In the genomic region with DNA sequence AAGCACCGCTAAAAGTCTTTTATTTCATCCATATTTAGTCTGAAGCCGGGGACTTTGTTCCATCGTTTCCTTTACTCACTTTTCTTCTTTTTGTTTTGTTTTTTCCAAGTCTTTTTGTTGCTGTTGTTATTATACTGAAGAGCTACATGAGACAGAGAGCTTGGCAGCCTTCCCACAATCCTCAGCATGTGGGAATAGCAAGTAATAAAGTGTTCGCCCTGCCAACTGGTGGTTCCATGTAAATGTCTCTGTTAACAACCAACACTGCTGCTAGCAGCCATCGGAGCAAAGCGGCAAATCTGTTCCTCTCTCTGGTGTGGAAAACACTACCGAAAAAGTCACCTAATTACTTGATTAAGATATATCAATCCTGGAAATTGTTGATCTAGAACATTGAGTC, we compare ENCODE assay signal across 13 cellular contexts.
DNase-seq lines count a peak whose midpoint lies in the region; ATAC-seq and TF ChIP-seq lines count a peak whose summit lies in the region.
"Had no signal": no experiment of that assay in that cellular context is flagged by ENCODE, and none has a peak within 500 bp of the region (broad histone marks: within the 10 kb centered on the region; RNA-seq: fewer than 3 reads in every experiment).

No MANE protein-coding gene starts in this region.

- peaks cover 4 to 11% of the 10 kb centered on the region in 2 donors for H3K9me3 ChIP-seq in breast epithelium

- no peaks in the 10 kb centered on the region for H3K36me3 ChIP-seq in breast epithelium

- H3K4me1 ChIP-seq in breast epithelium, result no peaks in the 10 kb centered on the region

- H3K27ac ChIP-seq in breast epithelium (no peak overlapping the region), coronary artery (no peak overlapping the region)
- H3K27ac ChIP-seq: epithelial cell of prostate had no signal

- no peaks in the 10 kb centered on the region for H3K27me3 ChIP-seq in breast epithelium

- no peak overlapping the region for H3K4me3 Mint-ChIP-seq in osteocyte (ENCODE audit: unreplicated experiment)
- H3K4me3 Mint-ChIP-seq: IgD-negative memory B cell had no signal

- no peak for TF ChIP-seq CTCF in AG10803 (conservative IDR thresholded peaks at IDR 0.05; ENCODE audit: low read length)
- TF ChIP-seq CTCF in osteocyte (IDR thresholded peaks at IDR 0.05), result no peak
- TF ChIP-seq CTCF in breast epithelium (IDR thresholded peaks at IDR 0.05), result no peak
- no peak for TF ChIP-seq CTCF in coronary artery (IDR thresholded peaks at IDR 0.05)

- TF ChIP-seq POLR2A in breast epithelium (IDR thresholded peaks at IDR 0.05), result no peak

- intact Hi-C loops in breast epithelium (cut with DNase I; ENCODE audit: low total_unique reads), result no loop called here

- peaks cover 7% of the 10 kb centered on the region for H3K4me1 Mint-ChIP-seq in osteocyte (ENCODE audit: unreplicated experiment)

- peaks cover 2% of the 10 kb centered on the region for H3K36me3 Mint-ChIP-seq in osteocyte (ENCODE audit: unreplicated experiment)
- H3K36me3 Mint-ChIP-seq: IgD-negative memory B cell had no signal

- H3K27ac Mint-ChIP-seq in osteocyte (ENCODE audit: unreplicated experiment), result peak overlapping the region; percentile 70
- H3K27ac Mint-ChIP-seq: IgD-negative memory B cell had no signal

- DNase-seq in AG10803 (ENCODE audit: low read depth) (peak; percentile 68), NCI-H1105 treated with DMSO at 0.1 percent for 48 hours (lab: John Stamatoyannopoulos, UW) (peak; percentile 64), cerebellar cortex (ENCODE audit: low spot score) (peak; percentile 83), osteocyte (ENCODE audit: extremely low spot score, unreplicated experiment) (no peak), NCI-H128 (lab: John Stamatoyannopoulos, UW; ENCODE audit: unreplicated experiment) (no peak), breast epithelium (ENCODE audit: low spot score in 2 of 2) (no peak), coronary artery (ENCODE audit: low spot score) (no peak)
- DNase-seq: mesenchymal stem cell; NCI-H1436; stimulated activated CD8-positive, alpha-beta memory T cell treated with anti-CD3 and anti-CD28 coated beads, Interleukin-4, amount 100 ng/mL, for 48 hours had no signal

- ATAC-seq in HG03469 (IDR thresholded peaks at IDR 0.05; ENCODE audit: unreplicated experiment), result no peak

- H3K27me3 Mint-ChIP-seq in osteocyte (ENCODE audit: unreplicated experiment), result no peaks in the 10 kb centered on the region
- H3K27me3 Mint-ChIP-seq: IgD-negative memory B cell had no signal

- H3K4me3 ChIP-seq in AG10803 (ENCODE audit: low read length), result no peak overlapping the region
- no peak overlapping the region for H3K4me3 ChIP-seq in breast epithelium
- H3K4me3 ChIP-seq in coronary artery, result no peak overlapping the region

- H3K9me3 Mint-ChIP-seq in osteocyte (ENCODE audit: unreplicated experiment), result peaks cover 9% of the 10 kb centered on the region

Comparison
In these comparisons a context has a peak if more than half of its experiments do, and no peak if none do; other contexts are left out.
1. DNase-seq: peak in AG10803 (single experiment), NCI-H1105 treated with DMSO at 0.1 percent for 48 hours (single experiment) and cerebellar cortex (single experiment); none in osteocyte (single experiment), NCI-H128 (single experiment), breast epithelium (0 of 2) and coronary artery (single experiment).